12 cellular contexts compared by ENCODE assay signal in genomic region chr15:69723404-69724097, GRCh38.
DNase-seq lines count a peak whose midpoint lies in the region; ATAC-seq, FAIRE-seq and TF ChIP-seq lines count a peak whose summit lies in the region.
"Had no signal": no experiment of that assay in that cellular context is flagged by ENCODE, and none has a peak within 500 bp of the region (broad histone marks: within the 10 kb centered on the region; RNA-seq: fewer than 3 reads in every experiment).

No MANE protein-coding gene starts in this region.

- no peak overlapping the region for H3K4me3 ChIP-seq in A673 (ENCODE audit: low read depth, low read length, poor library complexity, severe bottlenecking)
- no peak overlapping the region for H3K4me3 ChIP-seq in GM12865 (ENCODE audit: low read depth, low read length)
- no peak overlapping the region for H3K4me3 ChIP-seq in epithelial cell of proximal tubule (ENCODE audit: low read depth, low read length)
- no peak overlapping the region for H3K4me3 ChIP-seq in small intestine (ENCODE audit: low read depth in 1 of 2, low read length in 2 of 2)
- H3K4me3 ChIP-seq: body of pancreas, MG63 had no signal

- FAIRE-seq in small intestine (lab: Jason Lieb, UNC), result no peak

- CTCF ChIA-PET in A673 (lab: Charles Lee), result no interaction called here

- no peak overlapping the region for H3K27ac ChIP-seq in A673 (ENCODE audit: low read depth, low read length, poor library complexity, severe bottlenecking)
- no peak overlapping the region for H3K27ac ChIP-seq in small intestine (ENCODE audit: low read depth in 1 of 2, low read length in 1 of 2)
- H3K27ac ChIP-seq: body of pancreas had no signal

- H3K36me3 ChIP-seq in A673 (ENCODE audit: insufficient read depth, low read length, poor library complexity, severe bottlenecking) (no peaks in the 10 kb centered on the region), small intestine (ENCODE audit: control insufficient read depth in 2 of 2, insufficient read depth in 2 of 2, low read length in 2 of 2) (no peaks in the 10 kb centered on the region)
- H3K36me3 ChIP-seq: MG63 had no signal

- H3K9me3 Mint-ChIP-seq in activated naive CD8-positive, alpha-beta T cell treated with anti-CD3 and anti-CD28 coated beads, Interleukin-2, amount 50 U/mL, for 24 hours, result no peaks in the 10 kb centered on the region

- H3K27ac Mint-ChIP-seq in activated naive CD8-positive, alpha-beta T cell treated with anti-CD3 and anti-CD28 coated beads, Interleukin-2, amount 50 U/mL, for 24 hours, result no peak overlapping the region

- H3K4me1 ChIP-seq in A673 (ENCODE audit: insufficient read depth, low read length, poor library complexity, severe bottlenecking), result no peaks in the 10 kb centered on the region
- H3K4me1 ChIP-seq in small intestine (ENCODE audit: control insufficient read depth in 2 of 2, insufficient read depth in 1 of 2, low read depth in 1 of 2, low read length in 1 of 2), result no peaks in the 10 kb centered on the region
- H3K4me1 ChIP-seq: body of pancreas had no signal

- H3K9me3 ChIP-seq in A673 (ENCODE audit: low read depth, low read length, poor library complexity, severe bottlenecking) (no peaks in the 10 kb centered on the region), small intestine (ENCODE audit: control insufficient read depth, low read depth) (no peaks in the 10 kb centered on the region)
- H3K9me3 ChIP-seq: body of pancreas, MG63 had no signal

- intact Hi-C loops in A673 (cut with micrococcal nuclease; ENCODE audit: unreplicated experiment), result no loop called here

- peaks cover 5% of the 10 kb centered on the region for H3K27me3 Mint-ChIP-seq in activated naive CD8-positive, alpha-beta T cell treated with anti-CD3 and anti-CD28 coated beads, Interleukin-2, amount 50 U/mL, for 24 hours

- no peak for ATAC-seq in GM18517 (IDR thresholded peaks at IDR 0.05; ENCODE audit: unreplicated experiment)
- no peak for ATAC-seq in activated naive CD8-positive, alpha-beta T cell treated with anti-CD3 and anti-CD28 coated beads, Interleukin-2, amount 50 U/mL, for 24 hours
- ATAC-seq: body of pancreas had no signal

- POLR2A ChIA-PET in A673 (lab: Charles Lee; ENCODE audit: low non-redundant PET), result no interaction called here

- DNase-seq in A673 (ENCODE audit: low spot score) (peak; percentile 27), GM12865 (ENCODE audit: low read depth) (peak; percentile 9), NCI-H345 treated with DMSO at 0.1 percent for 48 hours (lab: John Stamatoyannopoulos, UW; ENCODE audit: unreplicated experiment) (peak; percentile 26), epithelial cell of proximal tubule (ENCODE audit: low read depth) (no peak), small intestine (no peak), NCI-H1930 (lab: John Stamatoyannopoulos, UW) (no peak)
- no peak for DNase-seq in activated naive CD8-positive, alpha-beta T cell treated with anti-CD3 and anti-CD28 coated beads, Interleukin-2, amount 50 U/mL, for 24 hours
- DNase-seq: body of pancreas; CD4-positive, CD25-positive, alpha-beta regulatory T cell; MG63; stimulated activated CD8-positive, alpha-beta memory T cell treated with anti-CD3 and anti-CD28 coated beads, Interleukin-4, amount 100 ng/mL, for 48 hours had no signal

- no peaks in the 10 kb centered on the region for H3K36me3 Mint-ChIP-seq in activated naive CD8-positive, alpha-beta T cell treated with anti-CD3 and anti-CD28 coated beads, Interleukin-2, amount 50 U/mL, for 24 hours (ENCODE audit: low read depth)
- H3K36me3 Mint-ChIP-seq: CD4-positive, CD25-positive, alpha-beta regulatory T cell had no signal

- H3K4me3 Mint-ChIP-seq in activated naive CD8-positive, alpha-beta T cell treated with anti-CD3 and anti-CD28 coated beads, Interleukin-2, amount 50 U/mL, for 24 hours, result no peak overlapping the region
- H3K4me3 Mint-ChIP-seq: CD4-positive, CD25-positive, alpha-beta regulatory T cell had no signal

- peaks cover 85% of the 10 kb centered on the region for H3K4me1 Mint-ChIP-seq in activated naive CD8-positive, alpha-beta T cell treated with anti-CD3 and anti-CD28 coated beads, Interleukin-2, amount 50 U/mL, for 24 hours

- BruUV-seq in A673 (replicated peaks; lab: Mats Ljungman, UMichigan), result no TSS peak

- H3K27me3 ChIP-seq in A673 (replicated peaks; ENCODE audit: insufficient read depth, low read depth, low read length, poor library complexity) (no peaks in the 10 kb centered on the region), small intestine (ENCODE audit: control insufficient read depth in 2 of 2, insufficient read depth in 2 of 2, low read length in 2 of 2) (no peaks in the 10 kb centered on the region)
- H3K27me3 ChIP-seq: body of pancreas, MG63 had no signal

- 77 to 84% (median 78%) methylated on average over 7 of the region's 7 CpGs for WGBS in small intestine, 3 donors

- TF ChIP-seq CTCF in A673 (conservative IDR thresholded peaks at IDR 0.05; ENCODE audit: low read depth, low read length), result peak; percentile 33; the same call in 1 of the 2 replicates
- TF ChIP-seq CTCF in GM12865 (IDR thresholded peaks at IDR 0.05; ENCODE audit: insufficient read depth, low read depth, low read length, missing control alignments), result no peak
- TF ChIP-seq CTCF in epithelial cell of proximal tubule (conservative IDR thresholded peaks at IDR 0.05; ENCODE audit: low read depth, low read length), result peak; percentile 15

Comparison
In these comparisons a context has a peak if more than half of its experiments do, and no peak if none do; other contexts are left out.
1. DNase-seq: peak in A673 (single experiment), GM12865 (single experiment) and NCI-H345 treated with DMSO at 0.1 percent for 48 hours (single experiment); none in epithelial cell of proximal tubule (single experiment), small intestine (single experiment), NCI-H1930 (0 of 2) and activated naive CD8-positive, alpha-beta T cell treated with anti-CD3 and anti-CD28 coated beads, Interleukin-2, amount 50 U/mL, for 24 hours (single experiment).